Comparison of ENCODE assay signal across 20 cellular contexts in genomic region chr1:239155466-239155865, GRCh38.
"Had no signal": no experiment of that assay in that cellular context is flagged by ENCODE, and none has a peak within 500 bp of the region (broad histone marks: within the 10 kb centered on the region; RNA-seq: fewer than 3 reads in every experiment).

No MANE protein-coding gene starts in this region.

- H3K9me3 ChIP-seq: colonic mucosa, left lung, ovary, thoracic aorta, upper lobe of right lung had no signal

- ATAC-seq: activated CD8-positive, alpha-beta T cell treated with anti-CD3 and anti-CD28 coated beads for 36 hours; activated T-helper 17 cell treated with anti-CD3 and anti-CD28 coated beads, Interleukin-2, amount 50 U/mL, for 72 hours; left lung; sciatic nerve; stimulated activated effector memory CD8-positive, alpha-beta T cell treated with anti-CD3 and anti-CD28 coated beads, Interleukin-12 subunit alpha, Interleukin-12 subunit beta, amount 100 ng/mL, for 72 hours; upper lobe of right lung had no signal

- H3K4me3 Mint-ChIP-seq: activated CD4-positive, alpha-beta T cell treated with anti-CD3 and anti-CD28 coated beads, Interleukin-2, amount 10 ng/mL, durations not matched to agents 24 days and 14 days; activated CD8-positive, alpha-beta T cell treated with anti-CD3 and anti-CD28 coated beads for 36 hours; activated naive CD8-positive, alpha-beta T cell treated with anti-CD3 and anti-CD28 coated beads, Interleukin-2, amount 10 ng/mL, durations not matched to agents 7 days and 5 days; activated T-helper 17 cell treated with anti-CD3 and anti-CD28 coated beads, Interleukin-2, amount 50 U/mL, for 72 hours; brain; stimulated activated effector memory CD8-positive, alpha-beta T cell treated with anti-CD3 and anti-CD28 coated beads, Interleukin-12 subunit alpha, Interleukin-12 subunit beta, amount 100 ng/mL, for 72 hours; T-helper 1 cell treated with Interleukin-12 subunit alpha and Interleukin-12 subunit beta and Interleukin-4 antibody, amounts not matched to agents 30 μg/mL and 1 μg/mL, for 36 hours had no signal

- H3K36me3 Mint-ChIP-seq: activated naive CD8-positive, alpha-beta T cell treated with anti-CD3 and anti-CD28 coated beads, Interleukin-2, amount 10 ng/mL, durations not matched to agents 7 days and 5 days; brain; stimulated activated effector memory CD8-positive, alpha-beta T cell treated with anti-CD3 and anti-CD28 coated beads, Interleukin-12 subunit alpha, Interleukin-12 subunit beta, amount 100 ng/mL, for 72 hours had no signal

- H3K4me1 ChIP-seq: colonic mucosa, left lung, upper lobe of right lung had no signal

- H3K27me3 Mint-ChIP-seq: activated CD4-positive, alpha-beta T cell treated with anti-CD3 and anti-CD28 coated beads, Interleukin-2, amount 10 ng/mL, durations not matched to agents 24 days and 14 days; activated CD8-positive, alpha-beta T cell treated with anti-CD3 and anti-CD28 coated beads for 36 hours; activated naive CD8-positive, alpha-beta T cell treated with anti-CD3 and anti-CD28 coated beads, Interleukin-2, amount 10 ng/mL, durations not matched to agents 7 days and 5 days; activated T-helper 17 cell treated with anti-CD3 and anti-CD28 coated beads, Interleukin-2, amount 50 U/mL, for 72 hours had no signal

- H3K4me1 Mint-ChIP-seq: activated CD4-positive, alpha-beta T cell treated with anti-CD3 and anti-CD28 coated beads, Interleukin-2, amount 10 ng/mL, durations not matched to agents 24 days and 14 days; activated naive CD8-positive, alpha-beta T cell treated with anti-CD3 and anti-CD28 coated beads, Interleukin-2, amount 10 ng/mL, durations not matched to agents 7 days and 5 days; activated T-helper 17 cell treated with anti-CD3 and anti-CD28 coated beads, Interleukin-2, amount 50 U/mL, for 72 hours; brain; stimulated activated effector memory CD8-positive, alpha-beta T cell treated with anti-CD3 and anti-CD28 coated beads, Interleukin-12 subunit alpha, Interleukin-12 subunit beta, amount 100 ng/mL, for 72 hours had no signal

- H3K27me3 ChIP-seq: colonic mucosa, left lung, ovary, upper lobe of right lung had no signal

- H3K36me3 ChIP-seq: colonic mucosa, left lung, ovary, thoracic aorta, upper lobe of right lung had no signal

- H3K27ac ChIP-seq: colonic mucosa, left lung, ovary, thoracic aorta, upper lobe of right lung had no signal

- H3K9me3 Mint-ChIP-seq: activated CD4-positive, alpha-beta T cell treated with anti-CD3 and anti-CD28 coated beads, Interleukin-2, amount 10 ng/mL, durations not matched to agents 24 days and 14 days; activated naive CD8-positive, alpha-beta T cell treated with anti-CD3 and anti-CD28 coated beads, Interleukin-2, amount 10 ng/mL, durations not matched to agents 7 days and 5 days; activated T-helper 17 cell treated with anti-CD3 and anti-CD28 coated beads, Interleukin-2, amount 50 U/mL, for 72 hours; T-helper 1 cell treated with Interleukin-12 subunit alpha and Interleukin-12 subunit beta and Interleukin-4 antibody, amounts not matched to agents 30 μg/mL and 1 μg/mL, for 36 hours had no signal

- DNase-seq: activated CD4-positive, alpha-beta T cell treated with anti-CD3 and anti-CD28 coated beads, Interleukin-2, amount 10 ng/mL, durations not matched to agents 24 days and 14 days; activated CD8-positive, alpha-beta T cell treated with anti-CD3 and anti-CD28 coated beads for 36 hours; activated naive CD4-positive, alpha-beta T cell treated with Interleukin-2 at 50 U/mL for 16 hours; activated naive CD8-positive, alpha-beta T cell treated with anti-CD3 and anti-CD28 coated beads, Interleukin-2, amount 10 ng/mL, durations not matched to agents 7 days and 5 days; activated T-cell treated with anti-CD3 and anti-CD28 coated beads, Interleukin-2, amount 50 U/mL, for 1 hour; central memory CD4-positive, alpha-beta T cell; colonic mucosa; erythroblast; head of caudate nucleus; left lung; midbrain; stimulated activated CD4-positive, alpha-beta T cell treated with anti-CD3 and anti-CD28 coated beads, Interleukin-4, amount 100 ng/mL, for 24 hours; upper lobe of right lung had no signal

- H3K4me3 ChIP-seq: colonic mucosa, left lung, ovary, thoracic aorta, upper lobe of right lung had no signal

- H3K27ac Mint-ChIP-seq: activated CD4-positive, alpha-beta T cell treated with anti-CD3 and anti-CD28 coated beads, Interleukin-2, amount 10 ng/mL, durations not matched to agents 24 days and 14 days; activated CD8-positive, alpha-beta T cell treated with anti-CD3 and anti-CD28 coated beads for 36 hours; activated naive CD8-positive, alpha-beta T cell treated with anti-CD3 and anti-CD28 coated beads, Interleukin-2, amount 10 ng/mL, durations not matched to agents 7 days and 5 days; activated T-helper 17 cell treated with anti-CD3 and anti-CD28 coated beads, Interleukin-2, amount 50 U/mL, for 72 hours; stimulated activated effector memory CD8-positive, alpha-beta T cell treated with anti-CD3 and anti-CD28 coated beads, Interleukin-12 subunit alpha, Interleukin-12 subunit beta, amount 100 ng/mL, for 72 hours; T-helper 1 cell treated with Interleukin-12 subunit alpha and Interleukin-12 subunit beta and Interleukin-4 antibody, amounts not matched to agents 30 μg/mL and 1 μg/mL, for 36 hours had no signal
